In the genomic region with DNA sequence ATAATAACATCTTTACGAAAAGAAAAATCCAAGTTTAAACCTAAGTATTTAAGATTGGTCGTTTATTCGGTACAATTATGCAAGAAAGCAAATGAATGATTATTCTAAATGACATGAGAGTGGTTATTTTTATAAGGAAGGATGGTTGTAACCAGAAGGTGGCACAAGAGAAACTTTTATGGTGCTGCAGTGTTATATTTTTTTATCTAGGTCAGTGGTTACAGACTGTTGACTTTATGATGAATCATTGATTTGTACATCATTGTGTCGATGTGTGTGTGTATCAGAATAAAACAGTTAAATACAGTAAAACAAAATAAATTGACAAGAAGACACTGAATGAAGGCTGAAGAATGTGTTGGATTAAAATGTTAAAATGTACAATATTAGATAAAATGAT, we compare ENCODE assay signal across 18 cellular contexts. TPM values are rescaled to one million over a fixed set of nuclear protein-coding genes. Genes with fewer than 3 reads are reported as not detected.
A peak's percentile ranks its signal among the peaks of the same experiment; 100 is the strongest.
DNase-seq lines count a peak whose midpoint lies in the region; ATAC-seq, FAIRE-seq and TF ChIP-seq lines count a peak whose summit lies in the region.
"Had no signal": no experiment of that assay in that cellular context is flagged by ENCODE, and none has a peak within 500 bp of the region (broad histone marks: within the 10 kb centered on the region; RNA-seq: fewer than 3 reads in every experiment).

No MANE protein-coding gene starts in this region.

- H3K27me3 ChIP-seq in bronchial epithelial cell (ENCODE audit: control insufficient read depth, insufficient read depth, low read length) (no peaks in the 10 kb centered on the region), neuronal stem cell (ENCODE audit: control insufficient read depth in 3 of 3, insufficient read depth in 3 of 3, low read depth in 1 of 3, low read length in 3 of 3) (no peaks in the 10 kb centered on the region), testis (no peaks in the 10 kb centered on the region)
- H3K27me3 ChIP-seq: left lung, right atrium auricular region, uterus had no signal

- no peak overlapping the region for H4K91ac ChIP-seq in neuronal stem cell (ENCODE audit: low read depth, low read length, poor library complexity)

- WGBS in neuronal stem cell (ENCODE audit: extremely low coverage in 2 of 2, insufficient read length in 2 of 2, insufficient replicate concordance in 1 of 2), 2 donors = no CpG with 5 or more reads among the region's 4 CpGs
- WGBS in testis, 2 donors = 70 to 71% methylated on average over 4 of the region's 4 CpGs

- no peak for ATAC-seq in HG02642 (IDR thresholded peaks at IDR 0.05; ENCODE audit: poor library complexity, unreplicated experiment)
- ATAC-seq in HG03565 (IDR thresholded peaks at IDR 0.05; ENCODE audit: unreplicated experiment) = no peak
- ATAC-seq: activated CD4-positive, alpha-beta T cell treated with anti-CD3 and anti-CD28 coated beads for 36 hours; left lung had no signal

- H3K4me1 ChIP-seq in kidney (ENCODE audit: control insufficient read depth in 1 of 2, insufficient read depth in 1 of 2, low read depth in 1 of 2, low read length in 2 of 2) (no peaks in the 10 kb centered on the region), neuronal stem cell (ENCODE audit: control insufficient read depth in 2 of 2, insufficient read depth in 1 of 2, low read depth in 1 of 2, low read length in 2 of 2) (no peaks in the 10 kb centered on the region), testis (no peaks in the 10 kb centered on the region)
- H3K4me1 ChIP-seq: left lung, right atrium auricular region, uterus had no signal

- no peak overlapping the region for H3K4ac ChIP-seq in neuronal stem cell (ENCODE audit: low read length)

- no peak overlapping the region for H4K8ac ChIP-seq in neuronal stem cell (ENCODE audit: low read depth, low read length)

- no peak overlapping the region for H3K18ac ChIP-seq in neuronal stem cell (ENCODE audit: low read length)

- H3K9ac ChIP-seq in kidney (ENCODE audit: low read length in 2 of 2) (no peak overlapping the region), neuronal stem cell (ENCODE audit: low read depth, low read length, poor library complexity) (no peak overlapping the region)

- no peak overlapping the region for H2BK12ac ChIP-seq in neuronal stem cell (ENCODE audit: low read length)

- H3K9me3 ChIP-seq in kidney (ENCODE audit: control insufficient read depth in 1 of 2, low read length in 2 of 2) (no peaks in the 10 kb centered on the region), neuronal stem cell (replicated peaks in 1 of 2; ENCODE audit: control insufficient read depth in 2 of 2, insufficient read depth in 1 of 2, low read depth in 1 of 2, low read length in 2 of 2) (no peaks in the 10 kb centered on the region), testis (no peaks in the 10 kb centered on the region)
- H3K9me3 ChIP-seq: left lung, right atrium auricular region, uterus had no signal

- TF ChIP-seq POLR2A in testis (IDR thresholded peaks at IDR 0.05) = no peak

- no peak overlapping the region for H2BK15ac ChIP-seq in neuronal stem cell (ENCODE audit: low read length)

- no peak overlapping the region for H2BK5ac ChIP-seq in neuronal stem cell (ENCODE audit: low read length)

- no peak overlapping the region for H2BK120ac ChIP-seq in neuronal stem cell (ENCODE audit: low read depth, low read length)

- H3K4me2 ChIP-seq in neuronal stem cell (ENCODE audit: insufficient read depth, low read length, poor library complexity, severe bottlenecking) = no peak overlapping the region

- FAIRE-seq in bronchial epithelial cell (lab: Jason Lieb, UNC) (no peak), kidney (lab: Jason Lieb, UNC) (peak; percentile 91)
- FAIRE-seq: GM12892 had no signal

- intact Hi-C loops in kidney (cut with DNase I) = no loop called here
- intact Hi-C loops in testis (cut with DNase I; ENCODE audit: low total_unique reads) = no loop called here

- H3K79me1 ChIP-seq in neuronal stem cell (ENCODE audit: low read depth, low read length) = no peaks in the 10 kb centered on the region

- H3K23ac ChIP-seq in neuronal stem cell (ENCODE audit: low read depth, low read length, poor library complexity) = no peak overlapping the region

- H3K27ac ChIP-seq in kidney (ENCODE audit: low read depth in 2 of 2, low read length in 2 of 2) (no peak overlapping the region), neuronal stem cell (replicated peaks; ENCODE audit: low read length) (no peak overlapping the region), testis (no peak overlapping the region)
- H3K27ac ChIP-seq: dorsolateral prefrontal cortex, left lung, right atrium auricular region, uterus had no signal

- H2AFZ ChIP-seq in neuronal stem cell (ENCODE audit: low read length) = no peak overlapping the region

- H3K36me3 ChIP-seq in bronchial epithelial cell (ENCODE audit: control insufficient read depth, insufficient read depth, low read length) (no peaks in the 10 kb centered on the region), kidney (ENCODE audit: control insufficient read depth in 1 of 2, insufficient read depth in 2 of 2, low read length in 2 of 2) (no peaks in the 10 kb centered on the region), neuronal stem cell (replicated peaks in 1 of 2; ENCODE audit: control insufficient read depth in 2 of 2, insufficient read depth in 2 of 2, low read length in 2 of 2) (no peaks in the 10 kb centered on the region), testis (ENCODE audit: low read depth, missing control alignments) (no peaks in the 10 kb centered on the region)
- H3K36me3 ChIP-seq: left lung, right atrium auricular region, uterus had no signal

- TF ChIP-seq CTCF in bronchial epithelial cell (IDR thresholded peaks at IDR 0.05; ENCODE audit: insufficient read depth, low read length, severe bottlenecking) = no peak
- TF ChIP-seq CTCF in kidney (IDR thresholded peaks at IDR 0.05; ENCODE audit: borderline replicate concordance, extremely low read depth, insufficient read depth) = no peak
- no peak for TF ChIP-seq CTCF in testis (IDR thresholded peaks at IDR 0.05)

- DNase-seq in COLO829 (ENCODE audit: low spot score) (peak; percentile 15), M059J (ENCODE audit: low read depth) (peak; percentile 0), bronchial epithelial cell (ENCODE audit: low read depth) (peak; percentile 62), kidney (no peak), neuronal stem cell (ENCODE audit: low spot score) (no peak), testis (no peak)
- DNase-seq: activated CD4-positive, alpha-beta T cell treated with anti-CD3 and anti-CD28 coated beads for 36 hours; activated T-cell treated with anti-CD3 and anti-CD28 coated beads, Interleukin-2, amount 50 U/mL, for 24 hours; amniotic stem cell; dorsolateral prefrontal cortex; left lung; naive B cell; stimulated activated naive CD4-positive, alpha-beta T cell; uterus had no signal

- H3K14ac ChIP-seq in neuronal stem cell (ENCODE audit: low read length) = no peak overlapping the region

- H3K4me3 ChIP-seq in bronchial epithelial cell (ENCODE audit: low read depth, low read length) (no peak overlapping the region), kidney (ENCODE audit: low read length in 2 of 2) (no peak overlapping the region), neuronal stem cell (ENCODE audit: low read length in 2 of 2) (no peak overlapping the region), testis (no peak overlapping the region)
- H3K4me3 ChIP-seq: dorsolateral prefrontal cortex, left lung, right atrium auricular region, uterus had no signal

- no peak overlapping the region for H2AK5ac ChIP-seq in neuronal stem cell (ENCODE audit: low read depth, low read length)

RNA-seq across cellular contexts. Expression of a gene that starts 9.8 kb away (rescaled TPM):
- total RNA-seq in M059J (2014; rRNA removed; shearing (Covaris generic)) = 0.17 and 2.1 TPM in 2 replicates
- total RNA-seq in bronchial epithelial cell = not detected in 2 replicates
- total RNA-seq in kidney = not detected
- polyA plus RNA-seq in kidney (ENCODE audit: insufficient read depth, low read depth, low replicate concordance) = not detected
- not detected for polyA plus RNA-seq in neuronal stem cell (2013, experiment 1 of 2)
- not detected for polyA plus RNA-seq in neuronal stem cell (2013, experiment 2 of 2)
- 100 to 1,000 TPM; 125 to 175 TPM for total RNA-seq in testis
- 55.4 TPM for polyA plus RNA-seq in testis (ENCODE audit: insufficient read depth, low read depth, low replicate concordance)
- total RNA-seq: activated CD4-positive, alpha-beta T cell treated with anti-CD3 and anti-CD28 coated beads for 36 hours; dorsolateral prefrontal cortex; left lung; right atrium auricular region; uterus had no signal

Comparison
In these comparisons a context has a peak if more than half of its experiments do, and no peak if none do; other contexts are left out.
1. DNase-seq: peak in COLO829 (single experiment), M059J (single experiment) and bronchial epithelial cell (single experiment); none in kidney (single experiment), neuronal stem cell (single experiment) and testis (single experiment).
2. RNA of a gene that starts 9.8 kb away (total RNA-seq): 125 to 175 TPM in testis; 0.17 to 2.1 TPM in M059J, not detected in bronchial epithelial cell and not detected in kidney (single experiment); every median in the first group is over 10 times any median in the second.